ENCODE assay signal across 28 cellular contexts in the genomic region with DNA sequence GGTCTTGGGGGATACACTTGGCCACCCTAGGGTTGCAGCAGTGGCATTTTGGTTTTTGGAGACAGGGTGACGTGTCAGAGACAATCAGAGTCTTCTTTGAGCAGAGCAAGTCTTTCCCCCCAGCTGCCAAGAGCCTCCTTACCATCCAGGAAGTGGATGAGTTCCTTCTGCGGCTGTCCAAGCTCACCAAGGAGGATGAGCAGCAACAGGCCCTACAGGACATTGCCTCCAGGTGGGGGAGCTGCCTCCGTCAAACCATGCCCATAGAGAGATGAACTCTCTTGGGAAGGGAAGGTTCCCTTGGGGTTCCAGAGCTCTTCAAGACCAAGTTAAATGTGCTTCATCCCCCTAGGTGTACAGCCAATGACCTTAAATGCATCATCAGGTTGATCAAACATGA. TPM values are rescaled to one million over a fixed set of nuclear protein-coding genes. Genes with fewer than 3 reads are reported as not detected.
DNase-seq lines count a peak whose midpoint lies in the region; ATAC-seq and TF ChIP-seq lines count a peak whose summit lies in the region.
"Had no signal": no experiment of that assay in that cellular context is flagged by ENCODE, and none has a peak within 500 bp of the region (broad histone marks: within the 10 kb centered on the region; RNA-seq: fewer than 3 reads in every experiment).

No MANE protein-coding gene starts in this region.

- H3K27me3 ChIP-seq in OCI-LY3 (ENCODE audit: low read depth, low read length) (no peaks in the 10 kb centered on the region), layer of hippocampus (ENCODE audit: control insufficient read depth, insufficient read depth, low read length) (no peaks in the 10 kb centered on the region), upper lobe of left lung (no peaks in the 10 kb centered on the region)
- H3K27me3 ChIP-seq: BE2C, MG63, suprapubic skin had no signal

- no peak for ATAC-seq in natural killer cell treated with Interleukin-12 subunit alpha and Interleukin-12 subunit beta and Interleukin-15 and Interleukin-18, amount 100 ng/mL, for 72 hours
- ATAC-seq in natural killer cell (no peak), upper lobe of left lung (ENCODE audit: low FRiP score in 2 of 2) (no peak)
- ATAC-seq: activated CD4-positive, alpha-beta T cell treated with anti-CD3 and anti-CD28 coated beads for 36 hours; activated naive CD4-positive, alpha-beta T cell treated with anti-CD3 and anti-CD28 coated beads, Interleukin-2, amount 50 U/mL, for 72 hours; naive thymus-derived CD8-positive, alpha-beta T cell; PC-3; SK-N-SH treated with all-trans-retinoic acid at 6 μM for 48 hours had no signal

- no peak for TF ChIP-seq EP300 in upper lobe of left lung (IDR thresholded peaks at IDR 0.05)

- H3K4me1 Mint-ChIP-seq in natural killer cell treated with Interleukin-12 subunit alpha and Interleukin-12 subunit beta and Interleukin-15 and Interleukin-18, amount 100 ng/mL, for 72 hours (ENCODE audit: low read depth in 2 of 2): peaks cover 18 to 24% of the 10 kb centered on the region in 2 donors
- peaks cover 8 to 16% of the 10 kb centered on the region in 2 donors for H3K4me1 Mint-ChIP-seq in natural killer cell
- H3K4me1 Mint-ChIP-seq: activated CD4-positive, alpha-beta T cell treated with anti-CD3 and anti-CD28 coated beads for 36 hours had no signal

- peak overlapping the region; percentile 33 for H3K4me3 Mint-ChIP-seq in natural killer cell treated with Interleukin-12 subunit alpha and Interleukin-12 subunit beta and Interleukin-15 and Interleukin-18, amount 100 ng/mL, for 72 hours
- no peak overlapping the region for H3K4me3 Mint-ChIP-seq in natural killer cell
- H3K4me3 Mint-ChIP-seq: activated CD4-positive, alpha-beta T cell treated with anti-CD3 and anti-CD28 coated beads for 36 hours had no signal

- H2AFZ ChIP-seq in OCI-LY3 (ENCODE audit: low read depth, low read length): no peak overlapping the region

- H3K4me3 ChIP-seq in OCI-LY3 (ENCODE audit: low read length) (no peak overlapping the region), upper lobe of left lung (no peak overlapping the region), lower leg skin (ENCODE audit: low read depth, poor library complexity, severe bottlenecking) (no peak overlapping the region)
- H3K4me3 ChIP-seq: HAP-1, MG63, suprapubic skin had no signal

- no peaks in the 10 kb centered on the region for H3K79me2 ChIP-seq in OCI-LY3 (ENCODE audit: low read length)

- no peak for DNase-seq in natural killer cell treated with Interleukin-12 subunit alpha and Interleukin-12 subunit beta and Interleukin-15 and Interleukin-18, amount 100 ng/mL, for 72 hours (ENCODE audit: low spot score)
- DNase-seq in natural killer cell: no peak
- DNase-seq in upper lobe of left lung: no peak
- no peak for DNase-seq in activated CD4-positive, alpha-beta T cell treated with anti-CD3 and anti-CD28 coated beads, Interleukin-2, amount 50 U/mL, for 1 hour
- DNase-seq in lower leg skin (ENCODE audit: low spot score in 2 of 2): no peak
- DNase-seq in stimulated activated CD4-positive, alpha-beta T cell treated with anti-CD3 and anti-CD28 coated beads, Interleukin-2, amount 100 ng/mL, for 48 hours: no peak
- DNase-seq: ACHN; activated CD4-positive, alpha-beta T cell treated with anti-CD3 and anti-CD28 coated beads for 36 hours; aorta; BE2C; COR-L47; cortex of kidney; DMS53; hypothalamus; KBM-7; MG63; midbrain; naive thymus-derived CD8-positive, alpha-beta T cell; NCI-H146; NCI-H446 treated with DMSO at 0.1 percent for 48 hours; PC-3; retina had no signal

- peak overlapping the region; percentile 43 for H3K4me2 ChIP-seq in OCI-LY3 (ENCODE audit: low read length)

- no peak for TF ChIP-seq POLR2A in upper lobe of left lung (IDR thresholded peaks at IDR 0.05)
- no peak for TF ChIP-seq POLR2A in lower leg skin (IDR thresholded peaks at IDR 0.05)

- 75 to 87% methylated on average over 1 to 3 of the region's 3 CpGs for WGBS in upper lobe of left lung, 2 donors
- 81 to 83% methylated on average over 3 of the region's 3 CpGs for WGBS in lower leg skin, 2 donors

- no peaks in the 10 kb centered on the region for H4K20me1 ChIP-seq in OCI-LY3 (ENCODE audit: insufficient read depth, low read length)

- H3K36me3 ChIP-seq in OCI-LY3 (replicated peaks; ENCODE audit: low read depth, low read length) (peaks cover 57% of the 10 kb centered on the region), upper lobe of left lung (peaks cover 4 to 95% (median 51%) of the 10 kb centered on the region in 4 donors)

- H3K27ac ChIP-seq in OCI-LY3 (ENCODE audit: low read length) (peak overlapping the region; percentile 58), layer of hippocampus (ENCODE audit: low read depth, low read length) (peak overlapping the region; percentile 16), upper lobe of left lung (peak overlapping the region in 3 of 4 donors; percentile 24 to 61 (median 54))
- H3K27ac ChIP-seq: suprapubic skin had no signal

- no peak overlapping the region for H3K9ac ChIP-seq in OCI-LY3 (ENCODE audit: low read length)

- TF ChIP-seq CTCF in natural killer cell (IDR thresholded peaks at IDR 0.05): no peak
- TF ChIP-seq CTCF in OCI-LY3 (IDR thresholded peaks at IDR 0.05; ENCODE audit: low read depth, low read length): no peak
- no peak for TF ChIP-seq CTCF in upper lobe of left lung (IDR thresholded peaks at IDR 0.05)
- TF ChIP-seq CTCF in lower leg skin (IDR thresholded peaks at IDR 0.05): no peak

- H3K4me1 ChIP-seq in OCI-LY3 (ENCODE audit: low read length): peaks cover 19% of the 10 kb centered on the region
- H3K4me1 ChIP-seq in upper lobe of left lung: peaks cover 0 to 11% (median 5%) of the 10 kb centered on the region in 4 donors
- H3K4me1 ChIP-seq: BE2C, HAP-1 had no signal

- peaks cover 9% of the 10 kb centered on the region for H3K36me3 Mint-ChIP-seq in natural killer cell treated with Interleukin-12 subunit alpha and Interleukin-12 subunit beta and Interleukin-15 and Interleukin-18, amount 100 ng/mL, for 72 hours
- no peaks in the 10 kb centered on the region for H3K36me3 Mint-ChIP-seq in natural killer cell

- H3K9me3 ChIP-seq in OCI-LY3 (ENCODE audit: insufficient read depth, low read length): no peaks in the 10 kb centered on the region
- H3K9me3 ChIP-seq in upper lobe of left lung: no peaks in the 10 kb centered on the region
- H3K9me3 ChIP-seq: BE2C, HAP-1, MG63, suprapubic skin had no signal

- no peaks in the 10 kb centered on the region for H3K9me3 Mint-ChIP-seq in natural killer cell treated with Interleukin-12 subunit alpha and Interleukin-12 subunit beta and Interleukin-15 and Interleukin-18, amount 100 ng/mL, for 72 hours
- no peaks in the 10 kb centered on the region for H3K9me3 Mint-ChIP-seq in natural killer cell
- H3K9me3 Mint-ChIP-seq: activated naive CD4-positive, alpha-beta T cell treated with anti-CD3 and anti-CD28 coated beads, Interleukin-2, amount 50 U/mL, for 72 hours; naive thymus-derived CD8-positive, alpha-beta T cell had no signal

- intact Hi-C loops in natural killer cell (cut with micrococcal nuclease): no loop called here
- intact Hi-C loops in lower leg skin (cut with DNase I; ENCODE audit: low total_unique reads): loop anchor here (10.0 kb wide), 1 partner anchor 103 kb away; no protein-coding TSS in a partner anchor

- H3K27ac Mint-ChIP-seq in natural killer cell treated with Interleukin-12 subunit alpha and Interleukin-12 subunit beta and Interleukin-15 and Interleukin-18, amount 100 ng/mL, for 72 hours: peak overlapping the region; percentile 37 to 82
- H3K27ac Mint-ChIP-seq in natural killer cell: peak overlapping the region in 1 of 2 donors; percentile 69
- H3K27ac Mint-ChIP-seq: activated CD4-positive, alpha-beta T cell treated with anti-CD3 and anti-CD28 coated beads for 36 hours had no signal

- H3K27me3 Mint-ChIP-seq in natural killer cell treated with Interleukin-12 subunit alpha and Interleukin-12 subunit beta and Interleukin-15 and Interleukin-18, amount 100 ng/mL, for 72 hours: no peaks in the 10 kb centered on the region
- no peaks in the 10 kb centered on the region for H3K27me3 Mint-ChIP-seq in natural killer cell (ENCODE audit: low read depth in 2 of 2)
- H3K27me3 Mint-ChIP-seq: activated CD4-positive, alpha-beta T cell treated with anti-CD3 and anti-CD28 coated beads for 36 hours; naive thymus-derived CD8-positive, alpha-beta T cell had no signal

RNA-seq across cellular contexts. Expression of a gene that starts 11.3 kb away (rescaled TPM):
- 10 to 100 TPM; 65.8 to 89.4 TPM for total RNA-seq in natural killer cell treated with Interleukin-12 subunit alpha and Interleukin-12 subunit beta and Interleukin-15 and Interleukin-18, amount 100 ng/mL, for 72 hours
- total RNA-seq in natural killer cell: 10 to 100 TPM; 70.2 to 83.7 (median 72.0) TPM
- 10 to 100 TPM; 27.4 to 47.1 (median 29.9) TPM for total RNA-seq in upper lobe of left lung
- 10 to 100 TPM; 13.7 to 67.6 (median 29.9) TPM for total RNA-seq in lower leg skin

RNA-seq across cellular contexts. Expression of a gene that starts 30.3 kb away (rescaled TPM):
- 10 to 100 TPM; 21.0 to 29.5 TPM for total RNA-seq in natural killer cell treated with Interleukin-12 subunit alpha and Interleukin-12 subunit beta and Interleukin-15 and Interleukin-18, amount 100 ng/mL, for 72 hours
- total RNA-seq in natural killer cell (10 to 100 TPM; 33.2 to 44.4 (median 34.3) TPM), upper lobe of left lung (10 to 100 TPM in 5 of 6 donors, 1 to 10 TPM in 1; 9.8 to 29.3 (median 14.1) TPM), lower leg skin (10 to 100 TPM; 11.7 to 15.6 (median 13.3) TPM)

RNA-seq across cellular contexts. Expression of a gene that starts 30.3 kb away (rescaled TPM):
- total RNA-seq in natural killer cell treated with Interleukin-12 subunit alpha and Interleukin-12 subunit beta and Interleukin-15 and Interleukin-18, amount 100 ng/mL, for 72 hours: 1 to 10 TPM in 1 of 2 donors, under 1 TPM in 1; 0.45 to 1.9 TPM
- 1 to 10 TPM; 4.1 to 4.7 (median 4.3) TPM for total RNA-seq in natural killer cell
- total RNA-seq in upper lobe of left lung: 1 to 10 TPM in 4 of 6 donors, under 1 TPM in 2; 0.54 to 4.5 (median 1.7) TPM
- 1 to 10 TPM; 1.3 to 3.4 (median 1.8) TPM for total RNA-seq in lower leg skin
